8 cellular contexts compared by ENCODE assay signal in genomic region chr9:33265211-33265885, GRCh38. TPM values are rescaled to one million over a fixed set of nuclear protein-coding genes. Genes with fewer than 3 reads are reported as not detected.
DNase-seq lines count a peak whose midpoint lies in the region; ATAC-seq, FAIRE-seq and TF ChIP-seq lines count a peak whose summit lies in the region.

No MANE protein-coding gene starts in this region.

- DNase-seq in stimulated activated naive CD8-positive, alpha-beta T cell treated with anti-CD3 and anti-CD28 coated beads, Interleukin-15, Interleukin-2, amounts not matched to agents 100 U/mL and 50 U/mL, for 24 hours, result no peak
- DNase-seq in bronchial epithelial cell (ENCODE audit: low read depth), result no peak
- no peak for DNase-seq in T1000 (lab: John Stamatoyannopoulos, UW)
- no peak for DNase-seq in NCI-H345 treated with DMSO at 0.1 percent for 48 hours (lab: John Stamatoyannopoulos, UW; ENCODE audit: unreplicated experiment)
- no peak for DNase-seq in NOMO-1 treated with DMSO at 0.1 percent for 48 hours (lab: John Stamatoyannopoulos, UW; ENCODE audit: unreplicated experiment)

- H3K4me3 Mint-ChIP-seq in stimulated activated naive CD8-positive, alpha-beta T cell treated with anti-CD3 and anti-CD28 coated beads, Interleukin-15, Interleukin-2, amounts not matched to agents 100 ng/mL and 50 ng/mL, for 24 hours, result peak overlapping the region; percentile 98

- peaks cover 40% of the 10 kb centered on the region for H3K4me1 ChIP-seq in mononuclear cell (ENCODE audit: insufficient read depth, low read length)

- H3K27me3 Mint-ChIP-seq in stimulated activated naive CD8-positive, alpha-beta T cell treated with anti-CD3 and anti-CD28 coated beads, Interleukin-15, Interleukin-2, amounts not matched to agents 100 ng/mL and 50 ng/mL, for 24 hours, result no peaks in the 10 kb centered on the region

- H3K27me3 ChIP-seq in bronchial epithelial cell (ENCODE audit: control insufficient read depth, insufficient read depth, low read length) (no peaks in the 10 kb centered on the region), mononuclear cell (ENCODE audit: insufficient read depth, low read length) (no peaks in the 10 kb centered on the region)

- no peaks in the 10 kb centered on the region for H3K9me3 Mint-ChIP-seq in stimulated activated naive CD8-positive, alpha-beta T cell treated with anti-CD3 and anti-CD28 coated beads, Interleukin-15, Interleukin-2, amounts not matched to agents 100 ng/mL and 50 ng/mL, for 24 hours

- no peak for FAIRE-seq in bronchial epithelial cell (lab: Jason Lieb, UNC)

- peaks cover 54% of the 10 kb centered on the region for H3K4me1 Mint-ChIP-seq in stimulated activated naive CD8-positive, alpha-beta T cell treated with anti-CD3 and anti-CD28 coated beads, Interleukin-15, Interleukin-2, amounts not matched to agents 100 ng/mL and 50 ng/mL, for 24 hours (ENCODE audit: low read depth)

- no peak for ATAC-seq in stimulated activated naive CD8-positive, alpha-beta T cell treated with anti-CD3 and anti-CD28 coated beads, Interleukin-15, Interleukin-2, amounts not matched to agents 100 U/mL and 50 U/mL, for 24 hours
- no peak for ATAC-seq in HG03571 (IDR thresholded peaks at IDR 0.05; ENCODE audit: unreplicated experiment)

- H3K36me3 Mint-ChIP-seq in stimulated activated naive CD8-positive, alpha-beta T cell treated with anti-CD3 and anti-CD28 coated beads, Interleukin-15, Interleukin-2, amounts not matched to agents 100 ng/mL and 50 ng/mL, for 24 hours (ENCODE audit: low read depth), result peaks cover 61% of the 10 kb centered on the region

- H3K36me3 ChIP-seq in bronchial epithelial cell (ENCODE audit: control insufficient read depth, insufficient read depth, low read length), result peaks cover 7% of the 10 kb centered on the region

- no peak for TF ChIP-seq CTCF in bronchial epithelial cell (IDR thresholded peaks at IDR 0.05; ENCODE audit: insufficient read depth, low read length, severe bottlenecking)

- H3K4me3 ChIP-seq in bronchial epithelial cell (ENCODE audit: low read depth, low read length), result peak overlapping the region; percentile 66
- H3K4me3 ChIP-seq in mononuclear cell (ENCODE audit: low read length), result peak overlapping the region; percentile 94

- H3K9me3 ChIP-seq in mononuclear cell (ENCODE audit: low read depth, low read length), result no peaks in the 10 kb centered on the region

- H3K27ac Mint-ChIP-seq in stimulated activated naive CD8-positive, alpha-beta T cell treated with anti-CD3 and anti-CD28 coated beads, Interleukin-15, Interleukin-2, amounts not matched to agents 100 ng/mL and 50 ng/mL, for 24 hours, result peak overlapping the region; percentile 94

RNA-seq across cellular contexts. Expression of gene CHMP5, which starts 0.5 kb away (rescaled TPM):
- total RNA-seq in bronchial epithelial cell (173 and 182 TPM in 2 replicates), mononuclear cell (21.6 TPM)

RNA-seq across cellular contexts. Expression of gene BAG1, which starts 0.8 kb away (rescaled TPM):
- 56.5 and 68.7 TPM in 2 replicates for total RNA-seq in bronchial epithelial cell
- 54.4 TPM for total RNA-seq in mononuclear cell

RNA-seq across cellular contexts. Expression of gene NFX1, which starts 25.0 kb away (rescaled TPM):
- total RNA-seq in bronchial epithelial cell, result 19.2 and 25.5 TPM in 2 replicates
- 32.0 TPM for total RNA-seq in mononuclear cell

RNA-seq across cellular contexts. Expression of gene SPINK4, which starts 25.4 kb away (rescaled TPM):
- total RNA-seq in bronchial epithelial cell, result not detected in 2 replicates
- total RNA-seq in mononuclear cell, result not detected
